20 cellular contexts compared by ENCODE assay signal in the genomic region with DNA sequence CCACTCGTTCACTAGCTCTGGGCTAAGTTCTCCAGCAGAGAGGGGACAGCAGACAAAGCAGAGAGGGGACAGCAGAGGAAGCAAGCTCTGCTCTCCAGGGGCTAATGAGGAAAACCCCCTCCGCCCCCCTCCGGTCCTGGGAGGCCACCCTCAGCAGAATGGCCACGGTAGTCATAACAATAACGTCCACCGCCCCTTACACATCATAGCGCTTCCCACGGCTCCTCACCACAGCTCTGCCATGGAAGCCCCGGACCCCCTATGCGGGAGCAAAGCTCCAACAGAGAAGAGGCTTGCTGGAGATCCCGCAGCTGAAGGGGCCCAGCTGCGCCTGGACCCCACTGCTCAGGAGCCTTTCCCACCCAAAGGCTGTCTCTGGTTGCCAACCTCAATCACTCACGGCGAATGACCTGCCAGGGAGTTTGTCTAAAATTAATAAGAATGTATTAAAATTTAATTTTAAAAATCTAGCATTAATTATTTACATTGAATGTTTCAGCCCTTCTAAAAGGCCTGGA. TPM values are rescaled to one million over a fixed set of nuclear protein-coding genes. Genes with fewer than 3 reads are reported as not detected.
A peak's percentile ranks its signal among the peaks of the same experiment; 100 is the strongest.
DNase-seq lines count a peak whose midpoint lies in the region; ATAC-seq, FAIRE-seq and TF ChIP-seq lines count a peak whose summit lies in the region.
"Had no signal": no experiment of that assay in that cellular context is flagged by ENCODE, and none has a peak within 500 bp of the region (broad histone marks: within the 10 kb centered on the region; RNA-seq: fewer than 3 reads in every experiment).

No MANE protein-coding gene starts in this region.

- H3K4me1 Mint-ChIP-seq in CD4-positive, alpha-beta memory T cell = peaks cover 2 to 14% (median 10%) of the 10 kb centered on the region in 4 donors
- H3K4me1 Mint-ChIP-seq in nephron progenitor cell = peaks cover 21% of the 10 kb centered on the region

- peak overlapping the region; percentile 46; the same call in 1 of the 2 replicates for H2BK15ac ChIP-seq in H1 (ENCODE audit: low read length)

- H2BK5ac ChIP-seq in H1 (ENCODE audit: low read depth, low read length) = no peak overlapping the region

- peak overlapping the region; percentile 71 to 91 for H3K4me2 ChIP-seq in H1 (ENCODE audit: insufficient read depth in 1 of 2, low read depth in 2 of 2, low read length in 2 of 2)
- H3K4me2 ChIP-seq: PC-9 had no signal

- no peak overlapping the region for H3K56ac ChIP-seq in H1 (replicated peaks; ENCODE audit: insufficient read length, low read depth, low read length)

- no peak for TF ChIP-seq CTCF in H1 (IDR thresholded peaks at IDR 0.05; ENCODE audit: control extremely low read depth in 1 of 3, insufficient read depth in 1 of 3, low read depth in 1 of 3, low read length in 3 of 3)
- no peak for TF ChIP-seq CTCF in nephron progenitor cell (IDR thresholded peaks at IDR 0.05)

- intact Hi-C loops in CD4-positive, alpha-beta memory T cell (cut with micrococcal nuclease) = loop anchor here (5.0 kb wide), 1 partner anchor 73 kb away; no protein-coding TSS in a partner anchor

- H2BK20ac ChIP-seq in H1 (ENCODE audit: low read length) = peak overlapping the region; percentile 80; the same call in 1 of the 2 replicates

- H3K4me3 Mint-ChIP-seq in CD4-positive, alpha-beta memory T cell = peak overlapping the region in 7 of 8 donors; percentile 21 to 69 (median 67)
- H3K4me3 Mint-ChIP-seq in nephron progenitor cell = peak overlapping the region; percentile 78

- no peak overlapping the region for H2AFZ ChIP-seq in H1 (ENCODE audit: low read length)
- H2AFZ ChIP-seq: PC-9 had no signal

- 19% methylated on average over 12 of the region's 14 CpGs for WGBS in HUES64
- 40% methylated on average over 14 of the region's 14 CpGs; no CpG with 5 or more reads in 1 of the 2 experiments for WGBS in H1 (ENCODE audit: extremely low coverage in 1 of 2, insufficient coverage in 1 of 2, insufficient read length in 1 of 2, insufficient replicate concordance in 2 of 2, low coverage in 1 of 2, low lambda C conversion rate in 2 of 2, missing lambda C conversion rate in 1 of 2), 2 experiments

- no peak for ATAC-seq in HG02642 (IDR thresholded peaks at IDR 0.05; ENCODE audit: poor library complexity, unreplicated experiment)
- ATAC-seq: gastrocnemius medialis, HCT116 had no signal

- no peak for DNase-seq in CD4-positive, alpha-beta memory T cell
- DNase-seq in H1 (ENCODE audit: low read depth in 1 of 2, low spot score in 2 of 2) (no peak), nephron progenitor cell (no peak), NCI-H146 treated with DMSO at 0.1 percent for 48 hours (lab: John Stamatoyannopoulos, UW; ENCODE audit: unreplicated experiment) (no peak), DMS53 treated with DMSO at 0.1 percent for 48 hours (lab: John Stamatoyannopoulos, UW; ENCODE audit: unreplicated experiment) (no peak), NCI-H69 (lab: John Stamatoyannopoulos, UW) (no peak)
- DNase-seq: activated CD4-positive, alpha-beta T cell treated with anti-CD3 and anti-CD28 coated beads, Interleukin-2, amount 50 U/mL, for 48 hours; activated T-cell treated with anti-CD3 and anti-CD28 coated beads, Interleukin-2, amount 50 U/mL, for 48 hours; amygdala; gastrocnemius medialis; immature natural killer cell; NCI-H2081; NCI-H526; nucleus accumbens; PC-9; sigmoid colon had no signal

- TF ChIP-seq RAD21 in H1 (IDR thresholded peaks at IDR 0.05 in 1 of 2, conservative IDR thresholded peaks at IDR 0.05 in 1 of 2; ENCODE audit: low read depth in 2 of 2, low read length in 2 of 2) = no peak

- H3K9ac ChIP-seq in HUES64 (ENCODE audit: low read depth, low read length) (no peak overlapping the region), H1 (replicated peaks in 1 of 4; ENCODE audit: extremely low read depth in 1 of 4, low read depth in 3 of 4, low read length in 3 of 4) (no peak overlapping the region)

- H3K36me3 ChIP-seq in CD4-positive, alpha-beta memory T cell (ENCODE audit: insufficient read depth, low read length) = no peaks in the 10 kb centered on the region
- H3K36me3 ChIP-seq in HUES64 (ENCODE audit: insufficient read depth, low read length) (no peaks in the 10 kb centered on the region), H1 (ENCODE audit: control insufficient read depth in 2 of 4, insufficient read depth in 4 of 4, low read length in 3 of 4) (no peaks in the 10 kb centered on the region; a peak in 1 of 8 replicates)
- H3K36me3 ChIP-seq: gastrocnemius medialis, sigmoid colon had no signal

- no peak overlapping the region for H2BK120ac ChIP-seq in H1 (replicated peaks; ENCODE audit: low read depth, low read length)

- no peak overlapping the region for H3K14ac ChIP-seq in H1 (ENCODE audit: insufficient read length)

- H3K23me2 ChIP-seq in H1 (ENCODE audit: low read depth, low read length) = peaks cover 7% of the 10 kb centered on the region; the same call in 1 of the 2 replicates

- no peak overlapping the region for H4K5ac ChIP-seq in H1 (ENCODE audit: insufficient read length, low read depth, low read length)

- peaks cover 0 to 1% (median 0%) of the 10 kb centered on the region in 8 donors for H3K9me3 Mint-ChIP-seq in CD4-positive, alpha-beta memory T cell
- H3K9me3 Mint-ChIP-seq in nephron progenitor cell = no peaks in the 10 kb centered on the region

- peaks cover 11% of the 10 kb centered on the region for H3K4me1 ChIP-seq in CD4-positive, alpha-beta memory T cell (ENCODE audit: insufficient read depth, low read length)
- H3K4me1 ChIP-seq in HUES64 (ENCODE audit: insufficient read depth, low read length) (peaks cover 14% of the 10 kb centered on the region), H1 (replicated peaks in 1 of 4; ENCODE audit: control insufficient read depth in 3 of 4, insufficient read depth in 4 of 4, low read length in 3 of 4) (peaks cover 0 to 32% (median 23%) of the 10 kb centered on the region in 4 experiments; a peak in 6 of 7 replicates)

- no peaks in the 10 kb centered on the region for H3K79me2 ChIP-seq in H1 (ENCODE audit: control insufficient read depth in 1 of 2, insufficient read depth in 2 of 2, low read length in 2 of 2)

- peaks cover 16 to 19% of the 10 kb centered on the region in 2 donors for H3K27me3 Mint-ChIP-seq in CD4-positive, alpha-beta memory T cell
- H3K27me3 Mint-ChIP-seq in nephron progenitor cell (ENCODE audit: low read depth, poor library complexity) = peaks cover 70% of the 10 kb centered on the region

- H2BK12ac ChIP-seq in H1 (ENCODE audit: low read depth, low read length) = peak overlapping the region; percentile 94; the same call in 1 of the 2 replicates

- H3K27ac Mint-ChIP-seq in CD4-positive, alpha-beta memory T cell = no peak overlapping the region
- H3K27ac Mint-ChIP-seq in nephron progenitor cell = no peak overlapping the region
- H3K27ac Mint-ChIP-seq: immature natural killer cell had no signal

- H3K79me1 ChIP-seq in H1 (ENCODE audit: low read depth, low read length) = no peaks in the 10 kb centered on the region

- TF ChIP-seq EP300 in H1 (IDR thresholded peaks at IDR 0.05; ENCODE audit: borderline replicate concordance in 1 of 2, low read depth in 2 of 2, low read length in 2 of 2) = no peak

- no peak overlapping the region; the same call in 1 of the 2 replicates for H3K18ac ChIP-seq in H1 (ENCODE audit: extremely low read depth, low read length)

- H3K27ac ChIP-seq in CD4-positive, alpha-beta memory T cell (ENCODE audit: low read depth, low read length) = no peak overlapping the region
- H3K27ac ChIP-seq in HUES64 (ENCODE audit: low read depth, low read length) (no peak overlapping the region), H1 (ENCODE audit: low read depth, low read length) (no peak overlapping the region)
- H3K27ac ChIP-seq: gastrocnemius medialis, PC-9, sigmoid colon, SK-N-MC had no signal

- no peak for FAIRE-seq in H1 (lab: Jason Lieb, UNC)

- H3K4me3 ChIP-seq in CD4-positive, alpha-beta memory T cell (ENCODE audit: low read length in 2 of 2) = no peak overlapping the region
- H3K4me3 ChIP-seq in HUES64 (ENCODE audit: low read length) (peak overlapping the region; percentile 63; the same call in 1 of the 2 replicates), H1 (ENCODE audit: extremely low read depth in 1 of 4, insufficient read depth in 2 of 4, low read depth in 3 of 4, low read length in 4 of 4) (peak overlapping the region in 3 of 4 experiments; percentile 38 to 73 (median 53); a peak in 3 of 8 replicates)
- H3K4me3 ChIP-seq: PC-9, SK-N-MC had no signal

- POLR2A ChIA-PET in CD4-positive, alpha-beta memory T cell (lab: Charles Lee; ENCODE audit: partially characterized antibody) = interaction anchor here (1.4 to 2.0 kb wide), 2 partner anchors 22 to 24 kb away, joined by 4 to 7 read pairs; no protein-coding TSS in a partner anchor
- POLR2A ChIA-PET in H1 (lab: Charles Lee; ENCODE audit: partially characterized antibody) = interaction anchor here (0.8 to 1.5 kb wide), 4 partner anchors 11 to 103 kb away, joined by 3 to 4 read pairs (median 3); no protein-coding TSS in a partner anchor

- peaks cover 17% of the 10 kb centered on the region for H3K27me3 ChIP-seq in CD4-positive, alpha-beta memory T cell (ENCODE audit: insufficient read depth, low read length)
- H3K27me3 ChIP-seq in HUES64 (ENCODE audit: insufficient read depth, low read length) = peaks cover 67% of the 10 kb centered on the region
- peaks cover 23 to 47% (median 40%) of the 10 kb centered on the region in 4 experiments for H3K27me3 ChIP-seq in H1 (replicated peaks in 1 of 4; ENCODE audit: control insufficient read depth in 3 of 4, extremely low read depth in 1 of 4, insufficient read depth in 3 of 4, low read length in 3 of 4)

- H3K23ac ChIP-seq in H1 (ENCODE audit: insufficient read length) = no peak overlapping the region

- H2AK5ac ChIP-seq in H1 (ENCODE audit: low read depth, low read length) = no peak overlapping the region; the same call in 1 of the 2 replicates

- H3K9me3 ChIP-seq in CD4-positive, alpha-beta memory T cell (ENCODE audit: control insufficient read depth in 1 of 2, low read length in 2 of 2) = no peaks in the 10 kb centered on the region
- H3K9me3 ChIP-seq in HUES64 (ENCODE audit: insufficient read depth, low read depth, low read length) (no peaks in the 10 kb centered on the region), H1 (ENCODE audit: insufficient read depth in 2 of 2, low read depth in 1 of 2, low read length in 1 of 2) (no peaks in the 10 kb centered on the region)
- H3K9me3 ChIP-seq: gastrocnemius medialis, sigmoid colon had no signal

- peak overlapping the region; percentile 9; the same call in 1 of the 2 replicates for H4K8ac ChIP-seq in H1 (ENCODE audit: extremely low read depth, insufficient read depth, low read length)

- CTCF ChIA-PET in CD4-positive, alpha-beta memory T cell (lab: Charles Lee; ENCODE audit: partially characterized antibody) = interaction anchor here (1.2 to 1.6 kb wide), 2 partner anchors 76 to 83 kb away, joined by 4 to 6 read pairs; no protein-coding TSS in a partner anchor
- CTCF ChIA-PET in H1 (lab: Charles Lee; ENCODE audit: partially characterized antibody) = interaction anchor here (1.1 to 3.8 kb wide), 7 partner anchors 14 to 130 kb away, joined by 3 to 25 read pairs (median 4); no protein-coding TSS in a partner anchor

- no peaks in the 10 kb centered on the region for H4K20me1 ChIP-seq in H1 (replicated peaks in 1 of 2; ENCODE audit: control insufficient read depth in 1 of 2, insufficient read depth in 2 of 2, low read length in 2 of 2)

- no peaks in the 10 kb centered on the region for H3K36me3 Mint-ChIP-seq in CD4-positive, alpha-beta memory T cell
- no peaks in the 10 kb centered on the region for H3K36me3 Mint-ChIP-seq in nephron progenitor cell (ENCODE audit: low read depth)
- H3K36me3 Mint-ChIP-seq: immature natural killer cell had no signal

- H3K4ac ChIP-seq in H1 (replicated peaks; ENCODE audit: insufficient read length, low read depth, low read length) = peak overlapping the region; percentile 60

- no peak for TF ChIP-seq POLR2A in H1 (IDR thresholded peaks at IDR 0.05; ENCODE audit: control extremely low read depth in 1 of 2, low read depth in 2 of 2, low read length in 2 of 2)

- no peak overlapping the region for H4K91ac ChIP-seq in H1 (replicated peaks; ENCODE audit: insufficient read length, low read length)

RNA-seq across cellular contexts. Expression of a gene that starts 17.4 kb away (rescaled TPM):
- 1 to 10 TPM in 1 of 2 experiments, under 1 TPM in 1; 0.84 to 1.6 TPM for total RNA-seq in CD4-positive, alpha-beta memory T cell
- 1 to 10 TPM in 1 of 2 donors, under 1 TPM in 1; 0.09 to 1.8 TPM for polyA plus RNA-seq in CD4-positive, alpha-beta memory T cell
- 0.95 TPM for polyA plus RNA-seq in HUES64 (2013, experiment 1 of 2)
- 1.7 TPM for polyA plus RNA-seq in HUES64 (2013, experiment 2 of 2)
- total RNA-seq in H1 (2021; fragmentation: NEBNext Ultra II Directional; extraction: Animal tissue kit (Norgen Biotek cat#: 25700)) = 2.1 and 3.0 TPM in 2 replicates
- polyA plus RNA-seq in H1 (2011; rRNA removed) = 2.9 and 3.7 TPM in 2 replicates
- 2.7 TPM for polyA plus RNA-seq in H1 (2011; cell fraction: cytosol; rRNA removed)
- polyA plus RNA-seq in H1 (2011; cell fraction: nucleus; rRNA removed) = 5.0 TPM
- polyA plus RNA-seq in H1 (2012, experiment 1 of 2) = 2.0 to 3.5 TPM (median 2.7 TPM) in 4 replicates
- 1.5 TPM for polyA plus RNA-seq in H1 (2012, experiment 2 of 2)
- polyA plus RNA-seq in H1 (2013, experiment 1 of 2) = 1.6 TPM
- 1.8 TPM for polyA plus RNA-seq in H1 (2013, experiment 2 of 2)
- polyA minus RNA-seq in H1 (2011; rRNA and poly(A)+ RNA removed) = 1.0 and 1.7 TPM in 2 replicates
- polyA minus RNA-seq in H1 (2011; cell fraction: cytosol; rRNA and poly(A)+ RNA removed) = 1.4 TPM
- polyA minus RNA-seq in H1 (2011; cell fraction: nucleus; rRNA and poly(A)+ RNA removed) = 1.9 TPM
- total RNA-seq: PC-9 had no signal
- polyA plus RNA-seq: immature natural killer cell had no signal

Comparison
In these comparisons a context has a peak if more than half of its experiments do, and no peak if none do; other contexts are left out.
1. H3K4me3 ChIP-seq: peak in HUES64 (single experiment) and H1 (3 of 4); none in CD4-positive, alpha-beta memory T cell (0 of 2).